In genomic region chr17:28221751-28222414, GRCh38 we compare ENCODE assay signal across 15 cellular contexts.
"Had no signal": no experiment of that assay in that cellular context is flagged by ENCODE, and none has a peak within 500 bp of the region (broad histone marks: within the 10 kb centered on the region; RNA-seq: fewer than 3 reads in every experiment).

No MANE protein-coding gene starts in this region.

- H3K4me1 ChIP-seq: upper lobe of right lung had no signal

- H3K27ac Mint-ChIP-seq: activated CD4-positive, alpha-beta T cell treated with anti-CD3 and anti-CD28 coated beads, Interleukin-2, amount 10 ng/mL, durations not matched to agents 24 days and 14 days; activated CD8-positive, alpha-beta T cell treated with anti-CD3 and anti-CD28 coated beads, Interleukin-2, amount 10 ng/mL, durations not matched to agents 7 days and 5 days; activated naive CD8-positive, alpha-beta T cell; activated T-cell treated with anti-CD3 and anti-CD28 coated beads, Interleukin-2, amount 50 U/mL, for 72 hours; naive B cell had no signal

- H3K9me3 ChIP-seq: upper lobe of right lung had no signal

- H3K4me3 Mint-ChIP-seq: activated CD4-positive, alpha-beta T cell treated with anti-CD3 and anti-CD28 coated beads, Interleukin-2, amount 10 ng/mL, durations not matched to agents 24 days and 14 days; activated CD8-positive, alpha-beta T cell treated with anti-CD3 and anti-CD28 coated beads, Interleukin-2, amount 10 ng/mL, durations not matched to agents 7 days and 5 days; activated naive CD8-positive, alpha-beta T cell; activated T-cell treated with anti-CD3 and anti-CD28 coated beads, Interleukin-2, amount 50 U/mL, for 72 hours; naive B cell had no signal

- H3K9me3 Mint-ChIP-seq: activated CD4-positive, alpha-beta T cell treated with anti-CD3 and anti-CD28 coated beads, Interleukin-2, amount 10 ng/mL, durations not matched to agents 24 days and 14 days; activated T-cell treated with anti-CD3 and anti-CD28 coated beads, Interleukin-2, amount 50 U/mL, for 72 hours; naive B cell had no signal

- H3K27ac ChIP-seq: brain microvascular endothelial cell, upper lobe of right lung had no signal

- H3K36me3 ChIP-seq: brain microvascular endothelial cell, upper lobe of right lung had no signal

- H3K27me3 ChIP-seq: brain microvascular endothelial cell had no signal

- H3K4me3 ChIP-seq: upper lobe of right lung had no signal

- DNase-seq: activated CD4-positive, alpha-beta T cell treated with anti-CD3 and anti-CD28 coated beads, Interleukin-2, amount 10 ng/mL, durations not matched to agents 24 days and 14 days; activated CD4-positive, CD25-positive, alpha-beta regulatory T cell; activated CD8-positive, alpha-beta memory T cell treated with anti-CD3 and anti-CD28 coated beads, Interleukin-2, amount 50 U/mL, for 4 hours; activated CD8-positive, alpha-beta T cell treated with anti-CD3 and anti-CD28 coated beads, Interleukin-2, amount 10 ng/mL, durations not matched to agents 7 days and 5 days; activated gamma-delta T cell; activated T-cell treated with anti-CD3 and anti-CD28 coated beads, Interleukin-2, amount 50 U/mL, for 72 hours; amniotic stem cell; brain microvascular endothelial cell; cerebellar nuclear complex; naive B cell; stimulated activated CD4-positive, alpha-beta T cell treated with anti-CD3 and anti-CD28 coated beads, Interleukin-2, amount 100 ng/mL, for 48 hours; stimulated activated naive CD4-positive, alpha-beta T cell; SW 1271; upper lobe of right lung had no signal

- H3K36me3 Mint-ChIP-seq: naive B cell had no signal

- H3K4me1 Mint-ChIP-seq: activated CD4-positive, alpha-beta T cell treated with anti-CD3 and anti-CD28 coated beads, Interleukin-2, amount 10 ng/mL, durations not matched to agents 24 days and 14 days had no signal
